Comparison of ENCODE assay signal across 13 cellular contexts in genomic region chr17:48439473-48439872, GRCh38. TPM values are rescaled to one million over a fixed set of nuclear protein-coding genes. Genes with fewer than 3 reads are reported as not detected.
DNase-seq lines count a peak whose midpoint lies in the region; ATAC-seq and TF ChIP-seq lines count a peak whose summit lies in the region.
"Had no signal": no experiment of that assay in that cellular context is flagged by ENCODE, and none has a peak within 500 bp of the region (broad histone marks: within the 10 kb centered on the region; RNA-seq: fewer than 3 reads in every experiment).

No MANE protein-coding gene starts in this region.

- H3K27ac Mint-ChIP-seq in activated CD8-positive, alpha-beta T cell treated with anti-CD3 and anti-CD28 coated beads, Interleukin-2, amount 10 ng/mL, durations not matched to agents 7 days and 5 days, result peak overlapping the region; percentile 93
- H3K27ac Mint-ChIP-seq in naive thymus-derived CD4-positive, alpha-beta T cell, result peak overlapping the region; percentile 69 to 96 (median 95)
- H3K27ac Mint-ChIP-seq: HFFc6, mesothelial cell of epicardium had no signal

- peak overlapping the region; percentile 69 for H3K4me3 Mint-ChIP-seq in activated CD8-positive, alpha-beta T cell treated with anti-CD3 and anti-CD28 coated beads, Interleukin-2, amount 10 ng/mL, durations not matched to agents 7 days and 5 days
- peak overlapping the region; percentile 61 to 86 (median 76) for H3K4me3 Mint-ChIP-seq in naive thymus-derived CD4-positive, alpha-beta T cell
- H3K4me3 Mint-ChIP-seq: HFFc6, mesothelial cell of epicardium had no signal

- no peaks in the 10 kb centered on the region for H3K27me3 Mint-ChIP-seq in activated CD8-positive, alpha-beta T cell treated with anti-CD3 and anti-CD28 coated beads, Interleukin-2, amount 10 ng/mL, durations not matched to agents 7 days and 5 days (ENCODE audit: low read depth)
- no peaks in the 10 kb centered on the region for H3K27me3 Mint-ChIP-seq in naive thymus-derived CD4-positive, alpha-beta T cell

- peak; percentile 32 for ATAC-seq in HG02642 (IDR thresholded peaks at IDR 0.05; ENCODE audit: poor library complexity, unreplicated experiment)
- peak; percentile 1 for ATAC-seq in activated CD8-positive, alpha-beta T cell treated with anti-CD3 and anti-CD28 coated beads, Interleukin-2, amount 10 ng/mL, durations not matched to agents 7 days and 5 days
- ATAC-seq in naive thymus-derived CD4-positive, alpha-beta T cell, result peak; percentile 15
- ATAC-seq in GM19397 (IDR thresholded peaks at IDR 0.05; ENCODE audit: unreplicated experiment), result no peak

- peaks cover 32% of the 10 kb centered on the region for H3K36me3 Mint-ChIP-seq in activated CD8-positive, alpha-beta T cell treated with anti-CD3 and anti-CD28 coated beads, Interleukin-2, amount 10 ng/mL, durations not matched to agents 7 days and 5 days (ENCODE audit: low read depth)
- H3K36me3 Mint-ChIP-seq in naive thymus-derived CD4-positive, alpha-beta T cell, result peaks cover 0 to 28% (median 0%) of the 10 kb centered on the region in 5 donors
- H3K36me3 Mint-ChIP-seq: mesothelial cell of epicardium had no signal

- no peaks in the 10 kb centered on the region for H3K9me3 ChIP-seq in naive thymus-derived CD4-positive, alpha-beta T cell (ENCODE audit: control insufficient read depth in 2 of 3, low read length in 3 of 3)
- no peaks in the 10 kb centered on the region for H3K9me3 ChIP-seq in MG63
- H3K9me3 ChIP-seq: thyroid gland had no signal

- CTCF ChIA-PET in activated CD8-positive, alpha-beta T cell treated with anti-CD3 and anti-CD28 coated beads, Interleukin-2, amount 10 ng/mL, durations not matched to agents 7 days and 5 days (lab: Charles Lee), result interaction anchor here (1.0 to 11.8 kb wide), 11 partner anchors 9 to 88 kb away, joined by 3 to 159 read pairs (median 4); no protein-coding TSS in a partner anchor
- CTCF ChIA-PET in naive thymus-derived CD4-positive, alpha-beta T cell (lab: Charles Lee), result interaction anchor here (1.1 to 1.8 kb wide), 7 partner anchors 8 to 154 kb away, joined by 3 to 7 read pairs (median 4); partner anchors contain the start of gene HOXB5

- no peak for TF ChIP-seq CTCF in GM12865 (IDR thresholded peaks at IDR 0.05; ENCODE audit: insufficient read depth, low read depth, low read length, missing control alignments)

- H3K4me3 ChIP-seq in GM12865 (ENCODE audit: low read depth, low read length), result no peak overlapping the region
- peak overlapping the region; percentile 28 for H3K4me3 ChIP-seq in naive thymus-derived CD4-positive, alpha-beta T cell (ENCODE audit: low read length)
- no peak overlapping the region for H3K4me3 ChIP-seq in MG63
- H3K4me3 ChIP-seq: thyroid gland had no signal

- H3K36me3 ChIP-seq in naive thymus-derived CD4-positive, alpha-beta T cell (ENCODE audit: control insufficient read depth in 2 of 3, insufficient read depth in 3 of 3, low read length in 3 of 3), result no peaks in the 10 kb centered on the region
- H3K36me3 ChIP-seq in MG63, result no peaks in the 10 kb centered on the region
- H3K36me3 ChIP-seq: thyroid gland had no signal

- peaks cover 92% of the 10 kb centered on the region for H3K4me1 Mint-ChIP-seq in activated CD8-positive, alpha-beta T cell treated with anti-CD3 and anti-CD28 coated beads, Interleukin-2, amount 10 ng/mL, durations not matched to agents 7 days and 5 days (ENCODE audit: low read depth)
- peaks cover 72 to 97% (median 93%) of the 10 kb centered on the region in 7 donors for H3K4me1 Mint-ChIP-seq in naive thymus-derived CD4-positive, alpha-beta T cell

- peaks cover 79 to 90% of the 10 kb centered on the region in 2 donors for H3K4me1 ChIP-seq in naive thymus-derived CD4-positive, alpha-beta T cell (ENCODE audit: control insufficient read depth in 2 of 2, insufficient read depth in 2 of 2, low read length in 2 of 2)
- H3K4me1 ChIP-seq: thyroid gland had no signal

- H3K9me3 Mint-ChIP-seq in activated CD8-positive, alpha-beta T cell treated with anti-CD3 and anti-CD28 coated beads, Interleukin-2, amount 10 ng/mL, durations not matched to agents 7 days and 5 days (ENCODE audit: insufficient read depth), result no peaks in the 10 kb centered on the region
- H3K9me3 Mint-ChIP-seq in naive thymus-derived CD4-positive, alpha-beta T cell, result peaks cover 0 to 14% (median 0%) of the 10 kb centered on the region in 11 donors
- H3K9me3 Mint-ChIP-seq: HFFc6, mesothelial cell of epicardium had no signal

- POLR2A ChIA-PET in activated CD8-positive, alpha-beta T cell treated with anti-CD3 and anti-CD28 coated beads, Interleukin-2, amount 10 ng/mL, durations not matched to agents 7 days and 5 days (lab: Charles Lee), result interaction anchor here (0.5 to 4.5 kb wide), 7 partner anchors 7 to 544 kb away, joined by 3 to 63 read pairs (median 5); partner anchors contain the start of gene SKAP1
- POLR2A ChIA-PET in naive thymus-derived CD4-positive, alpha-beta T cell (lab: Charles Lee), result interaction anchor here (0.7 to 15.2 kb wide), 9 partner anchors 8 to 29 kb away, joined by 3 to 183 read pairs (median 4); partner anchors contain the start of gene SKAP1

- H3K27ac ChIP-seq in naive thymus-derived CD4-positive, alpha-beta T cell (ENCODE audit: low read depth, low read length), result peak overlapping the region; percentile 63
- H3K27ac ChIP-seq: thyroid gland had no signal

- intact Hi-C loops in naive thymus-derived CD4-positive, alpha-beta T cell (cut with micrococcal nuclease), result no loop called here

- DNase-seq in GM12865 (ENCODE audit: low read depth) (peak; percentile 66), DMS79 (lab: John Stamatoyannopoulos, UW) (no peak), MG63 (no peak), DMS 273 treated with DMSO at 0.1 percent for 48 hours (lab: John Stamatoyannopoulos, UW) (no peak)
- DNase-seq in activated CD8-positive, alpha-beta T cell treated with anti-CD3 and anti-CD28 coated beads, Interleukin-2, amount 10 ng/mL, durations not matched to agents 7 days and 5 days, result peak; percentile 41
- DNase-seq in naive thymus-derived CD4-positive, alpha-beta T cell, result peak in 1 of 9 donors; percentile 41
- DNase-seq: HFFc6, Right ventricle myocardium superior, thyroid gland had no signal

- no peaks in the 10 kb centered on the region for H3K27me3 ChIP-seq in naive thymus-derived CD4-positive, alpha-beta T cell (ENCODE audit: control insufficient read depth in 2 of 2, insufficient read depth in 2 of 2, low read length in 2 of 2)
- H3K27me3 ChIP-seq in MG63, result no peaks in the 10 kb centered on the region
- H3K27me3 ChIP-seq: thyroid gland had no signal

RNA-seq across cellular contexts. Expression of gene SKAP1, which starts 9.5 kb away (rescaled TPM):
- 10 to 100 TPM; 93.8 to 94.1 TPM for total RNA-seq in activated CD8-positive, alpha-beta T cell treated with anti-CD3 and anti-CD28 coated beads, Interleukin-2, amount 10 ng/mL, durations not matched to agents 7 days and 5 days
- total RNA-seq in naive thymus-derived CD4-positive, alpha-beta T cell, result 100 to 1,000 TPM in 4 of 5 experiments, 10 to 100 TPM in 1; 99.3 to 117 (median 109) TPM
- polyA plus RNA-seq in naive thymus-derived CD4-positive, alpha-beta T cell, result 100 to 1,000 TPM; 254 to 289 TPM
- not detected in 2 replicates for total RNA-seq in MG63 (2014; rRNA removed; shearing (Covaris generic); ENCODE audit: low replicate concordance)
- total RNA-seq: fibroblast of lung, HFFc6 had no signal
- polyA plus RNA-seq: fibroblast of lung had no signal

Comparison
In these comparisons a context has a peak if more than half of its experiments do, and no peak if none do; other contexts are left out.
1. DNase-seq: peak in GM12865 (single experiment) and activated CD8-positive, alpha-beta T cell treated with anti-CD3 and anti-CD28 coated beads, Interleukin-2, amount 10 ng/mL, durations not matched to agents 7 days and 5 days (single experiment); none in DMS79 (single experiment), MG63 (single experiment) and DMS 273 treated with DMSO at 0.1 percent for 48 hours (single experiment).
2. RNA of gene SKAP1, which starts 9.5 kb away (total RNA-seq): 99.3 to 117 TPM in naive thymus-derived CD4-positive, alpha-beta T cell and 93.8 to 94.1 TPM in activated CD8-positive, alpha-beta T cell treated with anti-CD3 and anti-CD28 coated beads, Interleukin-2, amount 10 ng/mL, durations not matched to agents 7 days and 5 days; not detected in MG63; every median in the first group is over 10 times any median in the second.